In the genomic region with DNA sequence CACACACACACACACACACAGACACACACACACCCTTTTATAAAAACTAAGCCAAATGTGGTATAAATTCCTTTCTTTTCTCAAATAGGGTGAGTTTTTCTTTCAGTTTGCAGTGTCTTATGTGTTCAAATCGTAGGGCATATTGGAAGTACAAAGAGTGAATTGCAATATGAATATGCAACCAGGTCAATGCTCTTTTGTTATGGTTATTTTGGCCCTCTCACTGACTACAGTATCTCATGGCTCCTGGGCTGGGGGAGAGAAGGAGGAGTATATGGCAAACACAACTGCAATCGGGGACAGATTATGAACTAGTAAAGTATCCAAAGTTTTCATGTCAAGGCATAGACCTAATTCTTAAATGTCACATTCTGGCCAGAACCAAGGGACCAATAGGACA, we compare ENCODE assay signal across 17 cellular contexts.
A peak's percentile ranks its signal among the peaks of the same experiment; 100 is the strongest.
DNase-seq lines count a peak whose midpoint lies in the region; ATAC-seq and TF ChIP-seq lines count a peak whose summit lies in the region.
"Had no signal": no experiment of that assay in that cellular context is flagged by ENCODE, and none has a peak within 500 bp of the region (broad histone marks: within the 10 kb centered on the region; RNA-seq: fewer than 3 reads in every experiment).

No MANE protein-coding gene starts in this region.

- ATAC-seq in WTC11: peak; percentile 63
- ATAC-seq: GM12878 had no signal

- H3K27ac ChIP-seq in iPS DF 6.9 (ENCODE audit: low read length) (no peak overlapping the region), SJCRH30 (no peak overlapping the region)

- no CpG with 5 or more reads among the region's 2 CpGs for WGBS in iPS DF 6.9 (ENCODE audit: insufficient coverage, insufficient read length)

- peaks cover 20% of the 10 kb centered on the region for H3K9me3 Mint-ChIP-seq in WTC11

- H3K27me3 ChIP-seq in HAP-1 (ENCODE audit: low read depth) (no peaks in the 10 kb centered on the region), iPS DF 6.9 (ENCODE audit: control insufficient read depth, insufficient read depth, low read length) (no peaks in the 10 kb centered on the region), SJCRH30 (no peaks in the 10 kb centered on the region)
- H3K27me3 ChIP-seq: BE2C had no signal

- no peaks in the 10 kb centered on the region for H3K27me3 Mint-ChIP-seq in WTC11 (ENCODE audit: low read depth)
- H3K27me3 Mint-ChIP-seq: CD4-positive, CD25-positive, alpha-beta regulatory T cell; CD8-positive, alpha-beta memory T cell had no signal

- peaks cover 72% of the 10 kb centered on the region for H3K4me1 Mint-ChIP-seq in WTC11
- H3K4me1 Mint-ChIP-seq: CD4-positive, CD25-positive, alpha-beta regulatory T cell; CD8-positive, alpha-beta memory T cell had no signal

- H3K4me1 ChIP-seq in HAP-1 (peaks cover 13% of the 10 kb centered on the region), iPS DF 6.9 (ENCODE audit: control insufficient read depth, insufficient read depth, low read length) (peaks cover 3% of the 10 kb centered on the region; the same call in 1 of the 2 replicates), SJCRH30 (no peaks in the 10 kb centered on the region)
- H3K4me1 ChIP-seq: BE2C had no signal

- H3K36me3 Mint-ChIP-seq in WTC11: peaks cover 19% of the 10 kb centered on the region
- H3K36me3 Mint-ChIP-seq: CD4-positive, CD25-positive, alpha-beta regulatory T cell; CD8-positive, alpha-beta memory T cell had no signal

- POLR2A ChIA-PET in WTC11 (lab: Charles Lee): no interaction called here

- no peak for TF ChIP-seq CTCF in WTC11 (IDR thresholded peaks at IDR 0.05)

- peak overlapping the region; percentile 33 for H3K4me3 Mint-ChIP-seq in WTC11
- H3K4me3 Mint-ChIP-seq: CD4-positive, CD25-positive, alpha-beta regulatory T cell; CD8-positive, alpha-beta memory T cell had no signal

- no peaks in the 10 kb centered on the region for H3K9me3 ChIP-seq in HAP-1
- no peaks in the 10 kb centered on the region for H3K9me3 ChIP-seq in iPS DF 6.9 (ENCODE audit: control insufficient read depth, insufficient read depth, low read length)
- no peaks in the 10 kb centered on the region for H3K9me3 ChIP-seq in SJCRH30 (replicated peaks)
- H3K9me3 ChIP-seq: BE2C had no signal

- no peak overlapping the region for H3K4me3 ChIP-seq in HAP-1
- H3K4me3 ChIP-seq in iPS DF 6.9 (ENCODE audit: low read length): no peak overlapping the region
- H3K4me3 ChIP-seq in SJCRH30: no peak overlapping the region
- H3K4me3 ChIP-seq: GM12878 had no signal

- peak; percentile 62 to 91 for DNase-seq in HAP-1 (ENCODE audit: low spot score in 2 of 2)
- DNase-seq in WTC11 (ENCODE audit: low spot score): no peak
- DNase-seq in iPS DF 6.9 (ENCODE audit: low read depth, low spot score): peak; percentile 7
- no peak for DNase-seq in SJCRH30
- DNase-seq in NCI-H2171 (lab: John Stamatoyannopoulos, UW): no peak
- no peak for DNase-seq in cerebellar nuclear complex (lab: John Stamatoyannopoulos, UW)
- DNase-seq in germinal center (ENCODE audit: low spot score): no peak
- DNase-seq: BE2C; C1 segment of cervical spinal cord; CD4-positive, CD25-positive, alpha-beta regulatory T cell; CD8-positive, alpha-beta memory T cell; COR-L47; DMS 273 treated with DMSO at 0.1 percent for 48 hours; DMS53; DND-41; EL had no signal

- H3K36me3 ChIP-seq in HAP-1 (replicated peaks): no peaks in the 10 kb centered on the region
- no peaks in the 10 kb centered on the region for H3K36me3 ChIP-seq in iPS DF 6.9 (ENCODE audit: control insufficient read depth, insufficient read depth, low read length)
- no peaks in the 10 kb centered on the region for H3K36me3 ChIP-seq in SJCRH30
- H3K36me3 ChIP-seq: BE2C had no signal

- CTCF ChIA-PET in WTC11 (lab: Charles Lee): no interaction called here

- in situ Hi-C loops in HAP-1 (cut with MboI; ENCODE audit: low sequenced_read_pairs): no loop called here

- peak overlapping the region; percentile 91 for H3K27ac Mint-ChIP-seq in WTC11
- H3K27ac Mint-ChIP-seq: CD8-positive, alpha-beta memory T cell had no signal

TF ChIP-seq in WTC11, 78 proteins besides CTCF, POLR2A, EP300 and RAD21:
- TF ChIP-seq ATF1 (CRISPR knock-in tag; IDR thresholded peaks at IDR 0.05) (no peak), IRF2 (CRISPR knock-in tag; IDR thresholded peaks at IDR 0.05; ENCODE audit: borderline replicate concordance, low read depth) (no peak), ZNF671 (CRISPR knock-in tag; IDR thresholded peaks at IDR 0.05) (no peak), MAX (CRISPR knock-in tag; IDR thresholded peaks at IDR 0.05) (no peak), ZSCAN18 (CRISPR knock-in tag; IDR thresholded peaks at IDR 0.05) (no peak), NR3C1 (CRISPR knock-in tag; conservative IDR thresholded peaks at IDR 0.05; ENCODE audit: low read depth) (no peak)
TF ChIP-seq in WTC11: peak in this region for 0.

Comparison
In these comparisons a context has a peak if more than half of its experiments do, and no peak if none do; other contexts are left out.
1. DNase-seq: peak in HAP-1 (2 of 2) and iPS DF 6.9 (single experiment); none in WTC11 (single experiment), SJCRH30 (0 of 2), NCI-H2171 (single experiment), cerebellar nuclear complex (0 of 2) and germinal center (single experiment).